Comparison of ENCODE assay signal across 1 cellular context in the genomic region with DNA sequence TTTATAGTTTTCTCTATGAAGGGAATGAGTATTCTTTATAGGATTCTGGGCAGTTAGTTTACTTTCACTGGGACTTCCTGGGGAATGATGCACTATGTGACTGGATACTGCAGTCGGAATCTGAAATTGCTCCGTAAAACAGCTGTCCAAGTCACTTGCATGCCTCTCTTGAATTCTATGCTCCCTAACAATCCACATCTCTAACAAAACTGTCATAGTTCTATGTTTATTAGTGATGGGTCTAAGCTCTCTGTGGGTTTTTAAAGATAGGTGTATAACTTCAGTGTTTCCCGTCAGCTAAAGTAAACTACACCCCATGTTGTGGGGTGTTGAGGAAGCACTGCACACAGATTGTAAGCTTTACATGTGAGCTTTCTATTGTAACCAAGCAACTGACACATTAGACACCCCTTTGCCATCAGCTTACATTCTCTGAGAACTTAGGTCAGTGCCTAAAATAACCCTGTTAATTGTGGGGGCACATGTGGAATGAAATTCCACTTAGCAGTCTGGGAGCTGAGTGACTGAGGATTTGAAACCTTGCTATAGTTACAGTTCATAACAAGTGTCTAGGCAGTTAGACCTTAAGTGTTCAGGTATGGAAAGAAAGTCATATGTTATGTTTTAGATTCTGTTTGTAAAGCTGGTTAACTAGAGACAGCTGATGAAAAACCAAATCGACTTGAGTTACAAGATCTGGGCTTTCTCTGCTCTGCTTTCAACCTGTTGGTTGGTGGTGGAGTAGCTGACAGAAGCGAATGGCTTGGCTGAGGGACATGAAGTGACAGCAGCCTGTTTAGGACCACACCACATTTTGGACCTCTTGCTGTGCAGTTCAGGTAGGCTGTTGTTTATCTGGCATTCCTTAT.
TF ChIP-seq lines count a peak whose summit lies in the region.

No MANE protein-coding gene starts in this region.

TF ChIP-seq in SK-N-SH, 30 proteins besides CTCF, POLR2A, EP300 and RAD21 (continued from another document):
- TF ChIP-seq, protein P1, sequence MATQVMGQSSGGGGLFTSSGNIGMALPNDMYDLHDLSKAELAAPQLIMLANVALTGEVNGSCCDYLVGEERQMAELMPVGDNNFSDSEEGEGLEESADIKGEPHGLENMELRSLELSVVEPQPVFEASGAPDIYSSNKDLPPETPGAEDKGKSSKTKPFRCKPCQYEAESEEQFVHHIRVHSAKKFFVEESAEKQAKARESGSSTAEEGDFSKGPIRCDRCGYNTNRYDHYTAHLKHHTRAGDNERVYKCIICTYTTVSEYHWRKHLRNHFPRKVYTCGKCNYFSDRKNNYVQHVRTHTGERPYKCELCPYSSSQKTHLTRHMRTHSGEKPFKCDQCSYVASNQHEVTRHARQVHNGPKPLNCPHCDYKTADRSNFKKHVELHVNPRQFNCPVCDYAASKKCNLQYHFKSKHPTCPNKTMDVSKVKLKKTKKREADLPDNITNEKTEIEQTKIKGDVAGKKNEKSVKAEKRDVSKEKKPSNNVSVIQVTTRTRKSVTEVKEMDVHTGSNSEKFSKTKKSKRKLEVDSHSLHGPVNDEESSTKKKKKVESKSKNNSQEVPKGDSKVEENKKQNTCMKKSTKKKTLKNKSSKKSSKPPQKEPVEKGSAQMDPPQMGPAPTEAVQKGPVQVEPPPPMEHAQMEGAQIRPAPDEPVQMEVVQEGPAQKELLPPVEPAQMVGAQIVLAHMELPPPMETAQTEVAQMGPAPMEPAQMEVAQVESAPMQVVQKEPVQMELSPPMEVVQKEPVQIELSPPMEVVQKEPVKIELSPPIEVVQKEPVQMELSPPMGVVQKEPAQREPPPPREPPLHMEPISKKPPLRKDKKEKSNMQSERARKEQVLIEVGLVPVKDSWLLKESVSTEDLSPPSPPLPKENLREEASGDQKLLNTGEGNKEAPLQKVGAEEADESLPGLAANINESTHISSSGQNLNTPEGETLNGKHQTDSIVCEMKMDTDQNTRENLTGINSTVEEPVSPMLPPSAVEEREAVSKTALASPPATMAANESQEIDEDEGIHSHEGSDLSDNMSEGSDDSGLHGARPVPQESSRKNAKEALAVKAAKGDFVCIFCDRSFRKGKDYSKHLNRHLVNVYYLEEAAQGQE (IDR thresholded peaks at IDR 0.05; ENCODE audit: low read depth, low read length): no peak
- no peak for TF ChIP-seq RCOR1 (IDR thresholded peaks at IDR 0.05; ENCODE audit: low read length)
- TF ChIP-seq YY1 (IDR thresholded peaks at IDR 0.05; ENCODE audit: low read depth): no peak
